In the genomic region with DNA sequence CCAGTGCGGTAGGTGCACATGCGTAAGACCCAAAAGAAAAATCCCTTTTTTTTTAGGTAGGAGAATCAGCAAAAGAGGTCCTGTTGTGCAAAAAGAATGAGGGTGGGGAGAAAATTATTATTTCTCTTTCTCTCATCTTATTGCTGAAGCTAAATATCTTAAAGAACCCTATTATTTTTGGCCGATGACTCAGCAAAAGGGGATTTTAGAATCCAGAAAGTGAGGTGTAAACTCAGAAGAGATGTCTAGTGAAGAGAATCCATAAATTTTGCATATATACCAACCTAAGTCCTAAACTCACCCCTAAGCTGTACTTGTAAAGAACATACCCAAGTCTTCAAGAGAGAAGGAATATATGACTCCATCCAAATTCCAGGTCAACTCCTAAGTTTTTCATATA, we compare ENCODE assay signal across 2 cellular contexts.
TF ChIP-seq lines count a peak whose summit lies in the region.

No MANE protein-coding gene starts in this region.

TF ChIP-seq in HepG2, 621 proteins besides CTCF, POLR2A, EP300 and RAD21 (continued from another document):
- TF ChIP-seq, protein P1, sequence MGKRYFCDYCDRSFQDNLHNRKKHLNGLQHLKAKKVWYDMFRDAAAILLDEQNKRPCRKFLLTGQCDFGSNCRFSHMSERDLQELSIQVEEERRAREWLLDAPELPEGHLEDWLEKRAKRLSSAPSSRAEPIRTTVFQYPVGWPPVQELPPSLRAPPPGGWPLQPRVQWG (CRISPR knock-in tag; IDR thresholded peaks at IDR 0.05; ENCODE audit: borderline replicate concordance, low read depth): no peak
- TF ChIP-seq CENPX (CRISPR knock-in tag; IDR thresholded peaks at IDR 0.05) (no peak), NFE2L2 (IDR thresholded peaks at IDR 0.05; ENCODE audit: low read length) (peak; percentile 57), MAFK (conservative IDR thresholded peaks at IDR 0.05 in 1 of 2, IDR thresholded peaks at IDR 0.05 in 1 of 2; ENCODE audit: low read length in 2 of 2) (peak in 1 of 2 experiments; percentile 23; a peak in 1 of 4 replicates)
TF ChIP-seq in HepG2: peak in this region for 2.

TF ChIP-seq in WTC11, 78 proteins besides CTCF, POLR2A, EP300 and RAD21 (continued from another document):
- TF ChIP-seq, protein P2, sequence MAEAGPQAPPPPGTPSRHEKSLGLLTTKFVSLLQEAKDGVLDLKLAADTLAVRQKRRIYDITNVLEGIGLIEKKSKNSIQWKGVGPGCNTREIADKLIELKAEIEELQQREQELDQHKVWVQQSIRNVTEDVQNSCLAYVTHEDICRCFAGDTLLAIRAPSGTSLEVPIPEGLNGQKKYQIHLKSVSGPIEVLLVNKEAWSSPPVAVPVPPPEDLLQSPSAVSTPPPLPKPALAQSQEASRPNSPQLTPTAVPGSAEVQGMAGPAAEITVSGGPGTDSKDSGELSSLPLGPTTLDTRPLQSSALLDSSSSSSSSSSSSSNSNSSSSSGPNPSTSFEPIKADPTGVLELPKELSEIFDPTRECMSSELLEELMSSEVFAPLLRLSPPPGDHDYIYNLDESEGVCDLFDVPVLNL (CRISPR knock-in tag; IDR thresholded peaks at IDR 0.05; ENCODE audit: borderline replicate concordance, low read depth): no peak
